In genomic region chr11:105069749-105070148, GRCh38 we compare ENCODE assay signal across 6 cellular contexts. TPM values are rescaled to one million over a fixed set of nuclear protein-coding genes. Genes with fewer than 3 reads are reported as not detected.
"Had no signal": no experiment of that assay in that cellular context is flagged by ENCODE, and none has a peak within 500 bp of the region (broad histone marks: within the 10 kb centered on the region; RNA-seq: fewer than 3 reads in every experiment).

No MANE protein-coding gene starts in this region.

RNA-seq across cellular contexts. Expression of gene CASP5, which starts 46.8 kb away (rescaled TPM):
- total RNA-seq: dermis microvascular lymphatic vessel endothelial cell; gastrocnemius medialis; left lobe of liver; naive thymus-derived CD8-positive, alpha-beta T cell; psoas muscle; testis had no signal
